7 cellular contexts compared by ENCODE assay signal in the genomic region with DNA sequence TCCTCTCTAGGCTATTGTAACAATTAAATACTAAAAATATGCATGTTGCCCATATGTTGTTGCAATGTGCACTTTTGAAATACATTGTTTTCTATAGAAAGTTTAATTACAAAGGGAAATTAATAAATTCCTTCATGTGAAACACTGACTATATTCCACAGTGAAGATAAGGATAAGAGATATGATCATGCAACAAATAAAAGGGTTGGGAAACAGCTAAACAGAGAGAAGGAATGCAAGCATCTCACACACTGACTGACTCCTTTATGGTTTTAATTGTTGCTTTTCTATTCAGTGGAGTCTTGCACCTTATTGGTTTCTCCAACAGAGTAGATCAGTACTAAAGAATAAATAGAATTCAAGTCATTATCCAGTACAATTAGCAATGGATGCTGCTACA.
"Had no signal": no experiment of that assay in that cellular context is flagged by ENCODE, and none has a peak within 500 bp of the region (broad histone marks: within the 10 kb centered on the region; RNA-seq: fewer than 3 reads in every experiment).

No MANE protein-coding gene starts in this region.

- H3K27ac Mint-ChIP-seq: HFFc6 had no signal

- H3K4me3 Mint-ChIP-seq: HFFc6 had no signal

- H3K27ac ChIP-seq: GM23248, HL-60 had no signal

- DNase-seq: GM23248, GOT3, H7, HFFc6 had no signal

- H3K9me3 ChIP-seq: HAP-1 had no signal

- H3K4me3 ChIP-seq: GM23248, HAP-1, K562 had no signal

- H3K9me3 Mint-ChIP-seq: HFFc6 had no signal

- H3K9ac ChIP-seq: GM23248 had no signal

- H2AFZ ChIP-seq: GM23248 had no signal
